15 cellular contexts compared by ENCODE assay signal in genomic region chr2:47811668-47812067, GRCh38. TPM values are rescaled to one million over a fixed set of nuclear protein-coding genes. Genes with fewer than 3 reads are reported as not detected.
A peak's percentile ranks its signal among the peaks of the same experiment; 100 is the strongest.
DNase-seq lines count a peak whose midpoint lies in the region; ATAC-seq and TF ChIP-seq lines count a peak whose summit lies in the region.
"Had no signal": no experiment of that assay in that cellular context is flagged by ENCODE, and none has a peak within 500 bp of the region (broad histone marks: within the 10 kb centered on the region; RNA-seq: fewer than 3 reads in every experiment).

No MANE protein-coding gene starts in this region.

- H3K9me3 Mint-ChIP-seq in activated CD4-positive, alpha-beta memory T cell treated with anti-CD3 and anti-CD28 coated beads for 36 hours: no peaks in the 10 kb centered on the region
- no peaks in the 10 kb centered on the region for H3K9me3 Mint-ChIP-seq in activated CD4-positive, alpha-beta memory T cell treated with anti-CD3 and anti-CD28 coated beads, Interleukin-2, amount 10 ng/mL, durations not matched to agents 7 days and 5 days
- no peaks in the 10 kb centered on the region for H3K9me3 Mint-ChIP-seq in activated CD8-positive, alpha-beta T cell treated with anti-CD3 and anti-CD28 coated beads for 36 hours
- H3K9me3 Mint-ChIP-seq in naive thymus-derived CD8-positive, alpha-beta T cell: no peaks in the 10 kb centered on the region
- H3K9me3 Mint-ChIP-seq: neural progenitor cell had no signal

- no peak for DNase-seq in activated CD4-positive, alpha-beta memory T cell treated with anti-CD3 and anti-CD28 coated beads for 36 hours
- DNase-seq in activated CD4-positive, alpha-beta memory T cell treated with anti-CD3 and anti-CD28 coated beads, Interleukin-2, amount 10 ng/mL, durations not matched to agents 7 days and 5 days: no peak
- DNase-seq in DND-41 (no peak), tibial artery (no peak)
- DNase-seq in activated CD8-positive, alpha-beta T cell treated with anti-CD3 and anti-CD28 coated beads for 36 hours: no peak
- no peak for DNase-seq in naive thymus-derived CD8-positive, alpha-beta T cell
- DNase-seq: activated effector memory CD4-positive, alpha-beta T cell treated with Interleukin-2 at 50 U/mL for 16 hours; COR-L47; NCI-H446 treated with DMSO at 0.1 percent for 48 hours; OCI-M1 had no signal

- no peaks in the 10 kb centered on the region for H3K4me1 ChIP-seq in DND-41 (ENCODE audit: insufficient read depth, low read length)
- H3K4me1 ChIP-seq in tibial artery: peaks cover 0 to 6% (median 0%) of the 10 kb centered on the region in 4 donors
- H3K4me1 ChIP-seq: neural progenitor cell, SJSA1 had no signal

- H3K27me3 Mint-ChIP-seq in activated CD4-positive, alpha-beta memory T cell treated with anti-CD3 and anti-CD28 coated beads for 36 hours: no peaks in the 10 kb centered on the region
- no peaks in the 10 kb centered on the region for H3K27me3 Mint-ChIP-seq in activated CD4-positive, alpha-beta memory T cell treated with anti-CD3 and anti-CD28 coated beads, Interleukin-2, amount 10 ng/mL, durations not matched to agents 7 days and 5 days
- H3K27me3 Mint-ChIP-seq in activated CD8-positive, alpha-beta T cell treated with anti-CD3 and anti-CD28 coated beads for 36 hours: no peaks in the 10 kb centered on the region
- H3K27me3 Mint-ChIP-seq in naive thymus-derived CD8-positive, alpha-beta T cell: no peaks in the 10 kb centered on the region

- H3K9me3 ChIP-seq in DND-41 (ENCODE audit: insufficient read depth, low read length, severe bottlenecking) (no peaks in the 10 kb centered on the region), tibial artery (no peaks in the 10 kb centered on the region)
- H3K9me3 ChIP-seq: SJSA1 had no signal

- H4K20me1 ChIP-seq in DND-41 (ENCODE audit: insufficient read depth, low read length): peaks cover 5% of the 10 kb centered on the region

- H3K36me3 ChIP-seq in DND-41 (ENCODE audit: insufficient read depth, low read length): peaks cover 84% of the 10 kb centered on the region
- H3K36me3 ChIP-seq in tibial artery: peaks cover 71 to 86% (median 76%) of the 10 kb centered on the region in 3 donors

- ATAC-seq in DND-41 (ENCODE audit: insufficient read depth, low read depth) (peak; percentile 32; the same call in 2 of the 3 replicates), HG03108 (IDR thresholded peaks at IDR 0.05; ENCODE audit: unreplicated experiment) (no peak), HG03196 (IDR thresholded peaks at IDR 0.05; ENCODE audit: unreplicated experiment) (no peak)
- ATAC-seq in activated CD8-positive, alpha-beta T cell treated with anti-CD3 and anti-CD28 coated beads for 36 hours: no peak
- no peak for ATAC-seq in naive thymus-derived CD8-positive, alpha-beta T cell

- H3K27ac Mint-ChIP-seq in activated CD4-positive, alpha-beta memory T cell treated with anti-CD3 and anti-CD28 coated beads for 36 hours: peak overlapping the region; percentile 38
- H3K27ac Mint-ChIP-seq in activated CD4-positive, alpha-beta memory T cell treated with anti-CD3 and anti-CD28 coated beads, Interleukin-2, amount 10 ng/mL, durations not matched to agents 7 days and 5 days: no peak overlapping the region
- peak overlapping the region; percentile 58 for H3K27ac Mint-ChIP-seq in activated CD8-positive, alpha-beta T cell treated with anti-CD3 and anti-CD28 coated beads for 36 hours
- H3K27ac Mint-ChIP-seq in naive thymus-derived CD8-positive, alpha-beta T cell: peak overlapping the region; percentile 12 to 84 (median 70)
- H3K27ac Mint-ChIP-seq: neural progenitor cell had no signal

- no peak overlapping the region for H2AFZ ChIP-seq in DND-41 (ENCODE audit: low read depth, low read length)
- H2AFZ ChIP-seq: neural progenitor cell had no signal

- no peaks in the 10 kb centered on the region for H3K79me2 ChIP-seq in DND-41 (ENCODE audit: insufficient read depth, low read length)

- CTCF ChIA-PET in activated CD4-positive, alpha-beta memory T cell treated with anti-CD3 and anti-CD28 coated beads for 36 hours (lab: Charles Lee): no interaction called here
- CTCF ChIA-PET in activated CD4-positive, alpha-beta memory T cell treated with anti-CD3 and anti-CD28 coated beads, Interleukin-2, amount 10 ng/mL, durations not matched to agents 7 days and 5 days (lab: Charles Lee): no interaction called here
- CTCF ChIA-PET in activated CD8-positive, alpha-beta T cell treated with anti-CD3 and anti-CD28 coated beads for 36 hours (lab: Charles Lee): no interaction called here

- TF ChIP-seq CTCF in DND-41 (IDR thresholded peaks at IDR 0.05; ENCODE audit: borderline replicate concordance, extremely low read depth, low read length, poor library complexity, severe bottlenecking) (no peak), tibial artery (IDR thresholded peaks at IDR 0.05) (no peak)
- no peak for TF ChIP-seq CTCF in activated CD8-positive, alpha-beta T cell treated with anti-CD3 and anti-CD28 coated beads for 36 hours (IDR thresholded peaks at IDR 0.05)

- no peak overlapping the region for H3K4me3 Mint-ChIP-seq in activated CD4-positive, alpha-beta memory T cell treated with anti-CD3 and anti-CD28 coated beads for 36 hours
- no peak overlapping the region for H3K4me3 Mint-ChIP-seq in activated CD4-positive, alpha-beta memory T cell treated with anti-CD3 and anti-CD28 coated beads, Interleukin-2, amount 10 ng/mL, durations not matched to agents 7 days and 5 days
- no peak overlapping the region for H3K4me3 Mint-ChIP-seq in activated CD8-positive, alpha-beta T cell treated with anti-CD3 and anti-CD28 coated beads for 36 hours
- H3K4me3 Mint-ChIP-seq in naive thymus-derived CD8-positive, alpha-beta T cell: no peak overlapping the region
- H3K4me3 Mint-ChIP-seq: neural progenitor cell had no signal

- H3K27ac ChIP-seq in DND-41 (ENCODE audit: low read length): no peak overlapping the region
- H3K27ac ChIP-seq in tibial artery: no peak overlapping the region
- H3K27ac ChIP-seq: neural progenitor cell, SJSA1 had no signal

- peaks cover 21% of the 10 kb centered on the region for H3K4me1 Mint-ChIP-seq in activated CD4-positive, alpha-beta memory T cell treated with anti-CD3 and anti-CD28 coated beads for 36 hours (ENCODE audit: low read depth)
- peaks cover 2% of the 10 kb centered on the region for H3K4me1 Mint-ChIP-seq in activated CD4-positive, alpha-beta memory T cell treated with anti-CD3 and anti-CD28 coated beads, Interleukin-2, amount 10 ng/mL, durations not matched to agents 7 days and 5 days
- peaks cover 27% of the 10 kb centered on the region for H3K4me1 Mint-ChIP-seq in activated CD8-positive, alpha-beta T cell treated with anti-CD3 and anti-CD28 coated beads for 36 hours (ENCODE audit: low read depth)
- peaks cover 0 to 9% (median 3%) of the 10 kb centered on the region in 4 donors for H3K4me1 Mint-ChIP-seq in naive thymus-derived CD8-positive, alpha-beta T cell
- H3K4me1 Mint-ChIP-seq: neural progenitor cell had no signal

- POLR2A ChIA-PET in activated CD4-positive, alpha-beta memory T cell treated with anti-CD3 and anti-CD28 coated beads for 36 hours (lab: Charles Lee): no interaction called here
- POLR2A ChIA-PET in activated CD4-positive, alpha-beta memory T cell treated with anti-CD3 and anti-CD28 coated beads, Interleukin-2, amount 10 ng/mL, durations not matched to agents 7 days and 5 days (lab: Charles Lee): no interaction called here
- POLR2A ChIA-PET in activated CD8-positive, alpha-beta T cell treated with anti-CD3 and anti-CD28 coated beads for 36 hours (lab: Charles Lee): no interaction called here
- POLR2A ChIA-PET in naive thymus-derived CD8-positive, alpha-beta T cell (lab: Charles Lee): no interaction called here

- peaks cover 44% of the 10 kb centered on the region for H3K36me3 Mint-ChIP-seq in activated CD4-positive, alpha-beta memory T cell treated with anti-CD3 and anti-CD28 coated beads for 36 hours
- H3K36me3 Mint-ChIP-seq in activated CD4-positive, alpha-beta memory T cell treated with anti-CD3 and anti-CD28 coated beads, Interleukin-2, amount 10 ng/mL, durations not matched to agents 7 days and 5 days (ENCODE audit: low read depth): peaks cover 82% of the 10 kb centered on the region
- peaks cover 68% of the 10 kb centered on the region for H3K36me3 Mint-ChIP-seq in activated CD8-positive, alpha-beta T cell treated with anti-CD3 and anti-CD28 coated beads for 36 hours (ENCODE audit: low read depth)
- H3K36me3 Mint-ChIP-seq in naive thymus-derived CD8-positive, alpha-beta T cell: peaks cover 0 to 87% (median 30%) of the 10 kb centered on the region in 3 donors

- H3K9ac ChIP-seq in DND-41 (ENCODE audit: low read depth, low read length): no peak overlapping the region
- H3K9ac ChIP-seq: neural progenitor cell had no signal

- intact Hi-C loops in activated CD4-positive, alpha-beta memory T cell treated with anti-CD3 and anti-CD28 coated beads for 36 hours (cut with micrococcal nuclease): no loop called here
- intact Hi-C loops in activated CD8-positive, alpha-beta T cell treated with anti-CD3 and anti-CD28 coated beads for 36 hours (cut with micrococcal nuclease): no loop called here
- intact Hi-C loops in tibial artery (cut with DNase I; ENCODE audit: low total_unique reads): no loop called here

- H3K4me2 ChIP-seq in DND-41 (ENCODE audit: insufficient read depth, low read length): no peak overlapping the region
- H3K4me2 ChIP-seq: neural progenitor cell had no signal

- H3K4me3 ChIP-seq in DND-41 (ENCODE audit: low read depth in 1 of 2, low read length in 2 of 2) (no peak overlapping the region), tibial artery (no peak overlapping the region)
- H3K4me3 ChIP-seq: lung, neural progenitor cell, SJSA1 had no signal

- no peaks in the 10 kb centered on the region for H3K27me3 ChIP-seq in DND-41 (ENCODE audit: insufficient read depth, low read length, poor library complexity)
- H3K27me3 ChIP-seq in tibial artery: no peaks in the 10 kb centered on the region
- H3K27me3 ChIP-seq: neural progenitor cell, SJSA1 had no signal

RNA-seq across cellular contexts. Expression of gene MSH6, which starts 28.7 kb away (rescaled TPM):
- total RNA-seq in activated CD4-positive, alpha-beta memory T cell treated with anti-CD3 and anti-CD28 coated beads for 36 hours: 100 to 1,000 TPM; 131 to 140 TPM
- total RNA-seq in activated CD4-positive, alpha-beta memory T cell treated with anti-CD3 and anti-CD28 coated beads, Interleukin-2, amount 10 ng/mL, durations not matched to agents 7 days and 5 days: 10 to 100 TPM; 77.4 to 84.1 TPM
- 100 to 1,000 TPM; 145 to 151 TPM for total RNA-seq in activated CD8-positive, alpha-beta T cell treated with anti-CD3 and anti-CD28 coated beads for 36 hours
- 10 to 100 TPM; 41.7 to 43.3 TPM for total RNA-seq in naive thymus-derived CD8-positive, alpha-beta T cell
- 10 to 100 TPM; 17.7 to 28.9 (median 18.2) TPM for polyA plus RNA-seq in naive thymus-derived CD8-positive, alpha-beta T cell
